In genomic region chr20:32205502-32206382, GRCh38 we compare ENCODE assay signal across 8 cellular contexts. TPM values are rescaled to one million over a fixed set of nuclear protein-coding genes. Genes with fewer than 3 reads are reported as not detected.
DNase-seq lines count a peak whose midpoint lies in the region; ATAC-seq and TF ChIP-seq lines count a peak whose summit lies in the region.

No MANE protein-coding gene starts in this region.

- H3K36me3 ChIP-seq in ACC112 (ENCODE audit: insufficient read depth, low read length): peaks cover 10% of the 10 kb centered on the region; the same call in 1 of the 2 replicates
- H3K36me3 ChIP-seq in Loucy (ENCODE audit: insufficient read depth, low read length): peaks cover 12% of the 10 kb centered on the region; the same call in 1 of the 2 replicates
- peaks cover 0 to 2% of the 10 kb centered on the region in 2 donors for H3K36me3 ChIP-seq in body of pancreas (replicated peaks in 1 of 2; ENCODE audit: insufficient read depth in 1 of 2, low read depth in 2 of 2)
- peaks cover 5% of the 10 kb centered on the region for H3K36me3 ChIP-seq in mesendoderm (ENCODE audit: control insufficient read depth, insufficient read depth, low read length)

- peaks cover 35% of the 10 kb centered on the region for H3K79me1 ChIP-seq in mesendoderm (ENCODE audit: low read length)

- H3F3A ChIP-seq in Loucy (ENCODE audit: low read depth): no peaks in the 10 kb centered on the region

- H3K4me2 ChIP-seq in Loucy (ENCODE audit: low read depth, low read length, poor library complexity, severe bottlenecking): peak overlapping the region; percentile 99
- no peak overlapping the region for H3K4me2 ChIP-seq in mesendoderm (ENCODE audit: low read length)

- intact Hi-C loops in body of pancreas (cut with DNase I): no loop called here

- TF ChIP-seq POLR2A in body of pancreas (IDR thresholded peaks at IDR 0.05): no peak

- H2BK15ac ChIP-seq in mesendoderm (replicated peaks; ENCODE audit: low read depth): no peak overlapping the region

- no peaks in the 10 kb centered on the region for H3K27me3 ChIP-seq in ACC112 (ENCODE audit: insufficient read depth, low read length)
- no peaks in the 10 kb centered on the region for H3K27me3 ChIP-seq in Loucy (ENCODE audit: insufficient read depth, low read length, poor library complexity, severe bottlenecking)
- H3K27me3 ChIP-seq in body of pancreas: no peaks in the 10 kb centered on the region
- no peaks in the 10 kb centered on the region for H3K27me3 ChIP-seq in mesendoderm (ENCODE audit: insufficient read depth, low read length, poor library complexity)

- H3K9ac ChIP-seq in Loucy (ENCODE audit: low read depth, low read length, poor library complexity, severe bottlenecking): peak overlapping the region; percentile 99
- peak overlapping the region; percentile 89 for H3K9ac ChIP-seq in mesendoderm (ENCODE audit: low read length)

- no peak overlapping the region for H4K8ac ChIP-seq in mesendoderm (ENCODE audit: low read depth, low read length)

- H4K5ac ChIP-seq in mesendoderm (ENCODE audit: low read length): no peak overlapping the region

- H3K9me2 ChIP-seq in Loucy (replicated peaks; ENCODE audit: low read depth, low read length): no peaks in the 10 kb centered on the region

- 21 to 31% methylated on average over 6 of the region's 6 CpGs for WGBS in body of pancreas, 2 donors
- WGBS in mesendoderm (ENCODE audit: extremely low coverage, insufficient coverage, low lambda C conversion rate): no CpG with 5 or more reads among the region's 6 CpGs

- H3K56ac ChIP-seq in mesendoderm (ENCODE audit: low read length): peak overlapping the region; percentile 1

- no peak overlapping the region for H2BK120ac ChIP-seq in mesendoderm (ENCODE audit: low read depth, low read length)

- H3K18ac ChIP-seq in mesendoderm (ENCODE audit: low read length): no peak overlapping the region

- H3K9me3 ChIP-seq in Loucy (ENCODE audit: insufficient read depth, low read depth, low read length) (no peaks in the 10 kb centered on the region), body of pancreas (no peaks in the 10 kb centered on the region)

- peak overlapping the region; percentile 98 for H3K4me3 ChIP-seq in ACC112 (ENCODE audit: low read depth, low read length)
- peak overlapping the region; percentile 100 for H3K4me3 ChIP-seq in Loucy (ENCODE audit: low read length, poor library complexity, severe bottlenecking)
- H3K4me3 ChIP-seq in body of pancreas: no peak overlapping the region
- H3K4me3 ChIP-seq in mesendoderm (ENCODE audit: low read length): no peak overlapping the region

- H3K4me1 ChIP-seq in ACC112 (ENCODE audit: control insufficient read depth, insufficient read depth, low read length, unreplicated experiment) (peaks cover 57% of the 10 kb centered on the region), Loucy (ENCODE audit: insufficient read depth, low read length, poor library complexity, severe bottlenecking) (peaks cover 66% of the 10 kb centered on the region), body of pancreas (peaks cover 82% of the 10 kb centered on the region), mesendoderm (ENCODE audit: control insufficient read depth, low read depth, low read length) (peaks cover 7% of the 10 kb centered on the region)

- no peak overlapping the region for H2AK5ac ChIP-seq in mesendoderm (ENCODE audit: low read length)

- no peak overlapping the region for H2BK5ac ChIP-seq in mesendoderm (ENCODE audit: low read length)

- no peak for ATAC-seq in body of pancreas
- ATAC-seq in GM18870 (IDR thresholded peaks at IDR 0.05; ENCODE audit: unreplicated experiment): no peak
- ATAC-seq in GM19328 (IDR thresholded peaks at IDR 0.05; ENCODE audit: unreplicated experiment): no peak

- H3K27ac ChIP-seq in ACC112 (ENCODE audit: low read depth, low read length) (peak overlapping the region; percentile 41; the same call in 1 of the 2 replicates), body of pancreas (peak overlapping the region; percentile 21 to 93 (median 90)), mesendoderm (ENCODE audit: low read depth, low read length) (no peak overlapping the region)

- TF ChIP-seq CTCF in Loucy (conservative IDR thresholded peaks at IDR 0.05; ENCODE audit: low read length) (no peak), body of pancreas (IDR thresholded peaks at IDR 0.05) (no peak)

- H2AFZ ChIP-seq in ACC112 (ENCODE audit: low read length, unreplicated experiment) (no peak overlapping the region), Loucy (ENCODE audit: low read length) (no peak overlapping the region)

- no peak for DNase-seq in body of pancreas
- DNase-seq in mesendoderm: no peak
- no peak for DNase-seq in NCI-H446 treated with DMSO at 0.1 percent for 48 hours (lab: John Stamatoyannopoulos, UW)
- no peak for DNase-seq in kidney tubule cell (ENCODE audit: low spot score)

- H3K23ac ChIP-seq in mesendoderm (ENCODE audit: low read length): no peak overlapping the region

- H3K79me2 ChIP-seq in ACC112 (ENCODE audit: control insufficient read depth, insufficient read depth, low read length, unreplicated experiment) (peaks cover 92% of the 10 kb centered on the region), Loucy (ENCODE audit: insufficient read depth, low read length) (peaks cover 97% of the 10 kb centered on the region), mesendoderm (ENCODE audit: control insufficient read depth, insufficient read depth, low read length) (peaks cover 62% of the 10 kb centered on the region)

- H4K20me1 ChIP-seq in Loucy (ENCODE audit: insufficient read depth, low read length, poor library complexity, severe bottlenecking): peaks cover 63% of the 10 kb centered on the region

- no peak overlapping the region for H3K4ac ChIP-seq in mesendoderm (ENCODE audit: low read depth, low read length)

RNA-seq across cellular contexts. Expression of gene PLAGL2, which starts 1.8 kb away (rescaled TPM):
- 1 to 10 TPM; 4.6 to 5.2 TPM for total RNA-seq in body of pancreas
- 29.7 TPM for polyA plus RNA-seq in mesendoderm (2013, experiment 1 of 2)
- 28.8 TPM for polyA plus RNA-seq in mesendoderm (2013, experiment 2 of 2)

RNA-seq across cellular contexts. Expression of gene POFUT1, which starts 1.9 kb away (rescaled TPM):
- 10 to 100 TPM; 12.2 to 23.6 TPM for total RNA-seq in body of pancreas
- polyA plus RNA-seq in mesendoderm (2013, experiment 1 of 2): 20.6 TPM
- polyA plus RNA-seq in mesendoderm (2013, experiment 2 of 2): 20.1 TPM

Comparison
In these comparisons a context has a peak if more than half of its experiments do, and no peak if none do; other contexts are left out.
1. H3K4me3 ChIP-seq: peak in ACC112 (single experiment) and Loucy (single experiment); none in body of pancreas (0 of 2) and mesendoderm (single experiment).